ENCODE assay signal across 17 cellular contexts in genomic region chr17:61395409-61395982, GRCh38. TPM values are rescaled to one million over a fixed set of nuclear protein-coding genes. Genes with fewer than 3 reads are reported as not detected.
A peak's percentile ranks its signal among the peaks of the same experiment; 100 is the strongest.
DNase-seq lines count a peak whose midpoint lies in the region; ATAC-seq, FAIRE-seq and TF ChIP-seq lines count a peak whose summit lies in the region.
"Had no signal": no experiment of that assay in that cellular context is flagged by ENCODE, and none has a peak within 500 bp of the region (broad histone marks: within the 10 kb centered on the region; RNA-seq: fewer than 3 reads in every experiment).

No MANE protein-coding gene starts in this region.

- no peak for TF ChIP-seq EP300 in GM12878 (IDR thresholded peaks at IDR 0.05; ENCODE audit: borderline replicate concordance in 1 of 2, control insufficient read depth in 1 of 2, low read depth in 2 of 2, low read length in 2 of 2)

- H3K4me3 Mint-ChIP-seq in activated naive CD4-positive, alpha-beta T cell treated with anti-CD3 and anti-CD28 coated beads, Interleukin-2, amount 50 U/mL, for 24 hours, result no peak overlapping the region
- H3K4me3 Mint-ChIP-seq: T-helper 1 cell treated with Interleukin-12 subunit alpha and Interleukin-12 subunit beta and Interleukin-4 antibody, amounts not matched to agents 30 μg/mL and 1 μg/mL, for 36 hours had no signal

- H3K4me2 ChIP-seq in GM12878 (ENCODE audit: control insufficient read depth, insufficient read depth), result no peak overlapping the region

- no peaks in the 10 kb centered on the region for H3K9me3 Mint-ChIP-seq in activated naive CD4-positive, alpha-beta T cell treated with anti-CD3 and anti-CD28 coated beads, Interleukin-2, amount 50 U/mL, for 24 hours
- H3K9me3 Mint-ChIP-seq in activated naive CD4-positive, alpha-beta T cell treated with anti-CD3 and anti-CD28 coated beads, Interleukin-2, amount 50 U/mL, for 72 hours, result no peaks in the 10 kb centered on the region
- H3K9me3 Mint-ChIP-seq: T-helper 1 cell treated with Interleukin-12 subunit alpha and Interleukin-12 subunit beta and Interleukin-4 antibody, amounts not matched to agents 30 μg/mL and 1 μg/mL, for 36 hours had no signal

- H3K36me3 ChIP-seq in GM12878 (ENCODE audit: control insufficient read depth in 2 of 2, insufficient read depth in 2 of 2, low read length in 1 of 2) (no peaks in the 10 kb centered on the region; a peak in 1 of 4 replicates), subcutaneous abdominal adipose tissue (ENCODE audit: control insufficient read depth in 5 of 5, insufficient read depth in 5 of 5, low read length in 5 of 5) (peaks cover 0 to 4% (median 3%) of the 10 kb centered on the region in 5 donors)

- POLR2A ChIA-PET in GM12878 (lab: Charles Lee), result no interaction called here

- peaks cover 12% of the 10 kb centered on the region for H3K4me1 Mint-ChIP-seq in activated naive CD4-positive, alpha-beta T cell treated with anti-CD3 and anti-CD28 coated beads, Interleukin-2, amount 50 U/mL, for 24 hours

- H3K27ac Mint-ChIP-seq in activated naive CD4-positive, alpha-beta T cell treated with anti-CD3 and anti-CD28 coated beads, Interleukin-2, amount 50 U/mL, for 24 hours, result peak overlapping the region; percentile 76
- no peak overlapping the region for H3K27ac Mint-ChIP-seq in activated naive CD4-positive, alpha-beta T cell treated with anti-CD3 and anti-CD28 coated beads, Interleukin-2, amount 50 U/mL, for 72 hours
- H3K27ac Mint-ChIP-seq: T-helper 1 cell treated with Interleukin-12 subunit alpha and Interleukin-12 subunit beta and Interleukin-4 antibody, amounts not matched to agents 30 μg/mL and 1 μg/mL, for 36 hours had no signal

- H3K79me2 ChIP-seq in GM12878 (ENCODE audit: control insufficient read depth, insufficient read depth, low read length), result no peaks in the 10 kb centered on the region

- intact Hi-C loops in GM12878 (cut with micrococcal nuclease; ENCODE audit: unreplicated experiment), result no loop called here
- intact Hi-C loops in posterior vena cava (cut with DNase I), result loop anchor here (10.0 kb wide), 2 partner anchors 391 to 671 kb away; no protein-coding TSS in a partner anchor

- H3K27ac ChIP-seq in GM12878 (ENCODE audit: control insufficient read depth, insufficient read depth) (no peak overlapping the region), layer of hippocampus (ENCODE audit: low read depth, low read length) (peak overlapping the region; percentile 65), subcutaneous abdominal adipose tissue (ENCODE audit: low read depth, low read length) (no peak overlapping the region)

- H3K4me1 ChIP-seq in GM12878 (ENCODE audit: control insufficient read depth, insufficient read depth, low read length) (no peaks in the 10 kb centered on the region), subcutaneous abdominal adipose tissue (ENCODE audit: control insufficient read depth in 5 of 5, insufficient read depth in 5 of 5, low read length in 5 of 5) (peaks cover 0 to 35% (median 27%) of the 10 kb centered on the region in 5 donors)

- TF ChIP-seq POLR2A in GM12878 (IDR thresholded peaks at IDR 0.05; ENCODE audit: low read depth, low read length), result no peak

- H3K27me3 ChIP-seq in GM12878 (replicated peaks in 1 of 2; ENCODE audit: control insufficient read depth in 2 of 2, insufficient read depth in 2 of 2, low read length in 1 of 2) (peaks cover 6 to 17% of the 10 kb centered on the region in 2 experiments), layer of hippocampus (ENCODE audit: control insufficient read depth, insufficient read depth, low read length) (peaks cover 42% of the 10 kb centered on the region), subcutaneous abdominal adipose tissue (ENCODE audit: control insufficient read depth in 5 of 5, insufficient read depth in 4 of 5, low read length in 5 of 5) (peaks cover 7 to 20% (median 18%) of the 10 kb centered on the region in 5 donors)

- no peak overlapping the region for H3K4me3 ChIP-seq in GM12878
- peak overlapping the region in 3 of 5 donors; percentile 22 to 73 (median 34) for H3K4me3 ChIP-seq in subcutaneous abdominal adipose tissue (ENCODE audit: low read depth in 1 of 5, low read length in 5 of 5)
- H3K4me3 ChIP-seq: K562 had no signal

- RAD21 ChIA-PET in GM12878 (lab: Charles Lee; ENCODE audit: unreplicated experiment), result no interaction called here

- peaks cover 7% of the 10 kb centered on the region for H3K36me3 Mint-ChIP-seq in activated naive CD4-positive, alpha-beta T cell treated with anti-CD3 and anti-CD28 coated beads, Interleukin-2, amount 50 U/mL, for 24 hours
- H3K36me3 Mint-ChIP-seq in activated naive CD4-positive, alpha-beta T cell treated with anti-CD3 and anti-CD28 coated beads, Interleukin-2, amount 50 U/mL, for 72 hours, result peaks cover 0 to 6% of the 10 kb centered on the region in 2 donors

- H3K9ac ChIP-seq in GM12878 (ENCODE audit: control insufficient read depth, insufficient read depth, low read length), result no peak overlapping the region
- H3K9ac ChIP-seq in subcutaneous abdominal adipose tissue (ENCODE audit: low read length in 5 of 5), result no peak overlapping the region

- no peaks in the 10 kb centered on the region for H4K20me1 ChIP-seq in GM12878 (ENCODE audit: control insufficient read depth, insufficient read depth)

- no peak for TF ChIP-seq CTCF in GM12878 (IDR thresholded peaks at IDR 0.05 in 2 of 3, conservative IDR thresholded peaks at IDR 0.05 in 1 of 3; ENCODE audit: control insufficient read depth in 2 of 3, extremely low read depth in 1 of 3, insufficient read depth in 1 of 3, low read depth in 3 of 3, low read length in 3 of 3)

- no peak for FAIRE-seq in GM12878 (lab: Jason Lieb, UNC)
- FAIRE-seq: K562 had no signal

- peaks cover 18% of the 10 kb centered on the region for H3K27me3 Mint-ChIP-seq in activated naive CD4-positive, alpha-beta T cell treated with anti-CD3 and anti-CD28 coated beads, Interleukin-2, amount 50 U/mL, for 24 hours

- H2AFZ ChIP-seq in GM12878 (ENCODE audit: control insufficient read depth, low read depth, low read length), result no peak overlapping the region

- CTCF ChIA-PET in GM12878 (lab: Yijun Ruan, JAX), result no interaction called here

- H3K9me3 ChIP-seq in GM12878 (replicated peaks; ENCODE audit: control insufficient read depth, insufficient read depth, low read length), result no peaks in the 10 kb centered on the region; the same call in 2 of the 3 replicates
- no peaks in the 10 kb centered on the region for H3K9me3 ChIP-seq in subcutaneous abdominal adipose tissue (ENCODE audit: control insufficient read depth in 5 of 5, low read length in 5 of 5)

- no peak for ATAC-seq in activated naive CD4-positive, alpha-beta T cell treated with anti-CD3 and anti-CD28 coated beads, Interleukin-2, amount 50 U/mL, for 72 hours
- no peak for ATAC-seq in GM12878
- ATAC-seq: K562 had no signal

- SMC1A ChIA-PET in GM12878 (lab: Charles Lee; ENCODE audit: uncharacterized antibody, unreplicated experiment), result no interaction called here

- 69% methylated on average over 31 of the region's 38 CpGs for WGBS in GM12878 (ENCODE audit: insufficient coverage, insufficient replicate concordance, low lambda C conversion rate, missing lambda C conversion rate)

- no TSS peak for BruUV-seq in GM12878 (replicated peaks; lab: Mats Ljungman, UMichigan)

- no peak for DNase-seq in activated naive CD4-positive, alpha-beta T cell treated with anti-CD3 and anti-CD28 coated beads, Interleukin-2, amount 50 U/mL, for 72 hours (ENCODE audit: low spot score in 2 of 2)
- DNase-seq in GM12878 (ENCODE audit: low read depth, low spot score), result no peak
- DNase-seq in NCI-H69 (lab: John Stamatoyannopoulos, UW), result no peak
- no peak for DNase-seq in HCEC 1CT
- no peak for DNase-seq in posterior vena cava (ENCODE audit: low spot score)
- DNase-seq: activated naive CD4-positive, alpha-beta T cell; Calu3; NCI-H1417; NCI-H446 had no signal

- in situ Hi-C loops in GM12878 (cut with MboI), result no loop called here

- no peak for TF ChIP-seq RAD21 in GM12878 (IDR thresholded peaks at IDR 0.05; ENCODE audit: insufficient read depth, low read depth, low read length)

RNA-seq across cellular contexts. Expression of gene TBX2, which starts 4.1 kb away (rescaled TPM):
- not detected for total RNA-seq in activated naive CD4-positive, alpha-beta T cell treated with anti-CD3 and anti-CD28 coated beads, Interleukin-2, amount 50 U/mL, for 72 hours
- not detected in 2 replicates for total RNA-seq in GM12878 (2013; cell fraction: nucleolus; rRNA removed)
- total RNA-seq in GM12878 (2014; rRNA removed) (not detected in 2 replicates), GM12878 (2014; rRNA removed; fragmentation: Illumina TruSeq; extraction: Trizol) (not detected in 2 replicates), GM12878 (2021) (0.11 and 0.13 TPM in 2 replicates), posterior vena cava (10 to 100 TPM; 11.2 to 16.5 TPM)
- not detected for polyA plus RNA-seq in GM12878 (2011; ENCODE audit: low read depth)
- polyA plus RNA-seq in GM12878 (2011; rRNA removed) (not detected in 2 replicates), GM12878 (2014; fragmentation: Illumina TruSeq; extraction: Trizol) (not detected in 2 replicates), GM12878 (2014; fragmentation: Nextera tagmentation; extraction: Ambion mirVana) (not detected), GM12878 (2014; rRNA removed) (not detected in 2 replicates), GM12878 (2016; fragmentation: Nextera tagmentation; extraction: Ambion mirVana) (not detected)
- polyA plus RNA-seq in GM12878 (2011; cell fraction: cytosol; rRNA removed), result not detected in 2 replicates
- polyA plus RNA-seq in GM12878 (2011; cell fraction: nucleus; rRNA removed), result not detected in 2 replicates
- not detected in 2 replicates for polyA plus RNA-seq in GM12878 (2012)
- polyA minus RNA-seq in GM12878 (2011; rRNA and poly(A)+ RNA removed), result not detected in 2 replicates
- polyA minus RNA-seq in GM12878 (2011; cell fraction: cytosol; rRNA and poly(A)+ RNA removed), result not detected in 2 replicates
- polyA minus RNA-seq in GM12878 (2011; cell fraction: nucleus; rRNA and poly(A)+ RNA removed), result not detected in 2 replicates
- total RNA-seq: A673 had no signal
- polyA plus RNA-seq: K562, neural cell had no signal

RNA-seq across cellular contexts. Expression of gene TBX4, which starts 56.7 kb away (rescaled TPM):
- total RNA-seq in activated naive CD4-positive, alpha-beta T cell treated with anti-CD3 and anti-CD28 coated beads, Interleukin-2, amount 50 U/mL, for 72 hours, result not detected
- not detected in 2 replicates for total RNA-seq in GM12878 (2013; cell fraction: nucleolus; rRNA removed)
- not detected in 2 replicates for total RNA-seq in GM12878 (2014; rRNA removed)
- not detected in 2 replicates for total RNA-seq in GM12878 (2014; rRNA removed; fragmentation: Illumina TruSeq; extraction: Trizol)
- total RNA-seq in GM12878 (2021), result not detected in 2 replicates
- not detected for polyA plus RNA-seq in GM12878 (2011; ENCODE audit: low read depth)
- polyA plus RNA-seq in GM12878 (2011; rRNA removed), result not detected in 2 replicates
- 0.03 TPM in 1 of 2 replicates, not detected in the other for polyA plus RNA-seq in GM12878 (2011; cell fraction: cytosol; rRNA removed)
- polyA plus RNA-seq in GM12878 (2011; cell fraction: nucleus; rRNA removed), result 0.06 TPM in 1 of 2 replicates, not detected in the other
- 0.07 TPM in 1 of 2 replicates, not detected in the other for polyA plus RNA-seq in GM12878 (2012)
- 0.01 TPM in 1 of 2 replicates, not detected in the other for polyA plus RNA-seq in GM12878 (2014; fragmentation: Illumina TruSeq; extraction: Trizol)
- not detected for polyA plus RNA-seq in GM12878 (2014; fragmentation: Nextera tagmentation; extraction: Ambion mirVana)
- polyA plus RNA-seq in GM12878 (2014; rRNA removed), result not detected in 2 replicates
- polyA plus RNA-seq in GM12878 (2016; fragmentation: Nextera tagmentation; extraction: Ambion mirVana), result not detected
- 0.15 TPM in 1 of 2 replicates, not detected in the other for polyA minus RNA-seq in GM12878 (2011; rRNA and poly(A)+ RNA removed)
- polyA minus RNA-seq in GM12878 (2011; cell fraction: cytosol; rRNA and poly(A)+ RNA removed), result not detected in 2 replicates
- polyA minus RNA-seq in GM12878 (2011; cell fraction: nucleus; rRNA and poly(A)+ RNA removed), result not detected in 2 replicates
- under 1 TPM in 1 of 2 donors, not detected in 1; 0.24 TPM for total RNA-seq in posterior vena cava
- total RNA-seq: A673, Calu3, K562, ureter had no signal
- polyA plus RNA-seq: K562, neural cell had no signal

Comparison
In these comparisons a context has a peak if more than half of its experiments do, and no peak if none do; other contexts are left out.
1. RNA of gene TBX2, which starts 4.1 kb away (total RNA-seq): 11.2 to 16.5 TPM in posterior vena cava; not detected in activated naive CD4-positive, alpha-beta T cell treated with anti-CD3 and anti-CD28 coated beads, Interleukin-2, amount 50 U/mL, for 72 hours and 0.11 to 0.13 TPM in GM12878; every median in the first group is over 10 times any median in the second.